17 cellular contexts compared by ENCODE assay signal in genomic region chr7:19210883-19211282, GRCh38.
DNase-seq lines count a peak whose midpoint lies in the region; ATAC-seq and TF ChIP-seq lines count a peak whose summit lies in the region.
"Had no signal": no experiment of that assay in that cellular context is flagged by ENCODE, and none has a peak within 500 bp of the region (broad histone marks: within the 10 kb centered on the region; RNA-seq: fewer than 3 reads in every experiment).

No MANE protein-coding gene starts in this region.

- no peak for TF ChIP-seq RAD21 in IMR-90 (IDR thresholded peaks at IDR 0.05; ENCODE audit: low read length)

- H3K4me3 ChIP-seq in IMR-90 (ENCODE audit: insufficient read depth, low read depth, low read length) = no peak overlapping the region
- H3K4me3 ChIP-seq in naive thymus-derived CD4-positive, alpha-beta T cell (ENCODE audit: low read length) = no peak overlapping the region
- H3K4me3 ChIP-seq: PC-9 had no signal

- H3K36me3 Mint-ChIP-seq in nephron progenitor cell (ENCODE audit: low read depth) = no peaks in the 10 kb centered on the region
- no peaks in the 10 kb centered on the region for H3K36me3 Mint-ChIP-seq in naive thymus-derived CD4-positive, alpha-beta T cell
- no peaks in the 10 kb centered on the region for H3K36me3 Mint-ChIP-seq in activated naive CD4-positive, alpha-beta T cell treated with anti-CD3 and anti-CD28 coated beads for 36 hours (ENCODE audit: low read depth)

- H3K79me1 ChIP-seq in IMR-90 (ENCODE audit: low read depth in 1 of 2, low read length in 2 of 2) = no peaks in the 10 kb centered on the region

- no peak overlapping the region for H4K91ac ChIP-seq in IMR-90 (ENCODE audit: insufficient read depth, low read depth, low read length)

- no peak for TF ChIP-seq POLR2A in IMR-90 (IDR thresholded peaks at IDR 0.05; ENCODE audit: low read depth, low read length)

- no TSS peak for BruUV-seq in IMR-90 (replicated peaks; lab: Mats Ljungman, UMichigan)

- ATAC-seq in IMR-90 (ENCODE audit: low read depth) = peak; percentile 55
- no peak for ATAC-seq in naive thymus-derived CD4-positive, alpha-beta T cell
- ATAC-seq: Right ventricle myocardium inferior had no signal

- H2BK20ac ChIP-seq in IMR-90 (ENCODE audit: low read depth, low read length) = no peak overlapping the region

- no peaks in the 10 kb centered on the region for H3K9me3 Mint-ChIP-seq in nephron progenitor cell
- peaks cover 0 to 18% (median 0%) of the 10 kb centered on the region in 11 donors for H3K9me3 Mint-ChIP-seq in naive thymus-derived CD4-positive, alpha-beta T cell
- H3K9me3 Mint-ChIP-seq in activated naive CD4-positive, alpha-beta T cell treated with anti-CD3 and anti-CD28 coated beads for 36 hours = no peaks in the 10 kb centered on the region

- CTCF ChIA-PET in IMR-90 (lab: Yijun Ruan, JAX) = interaction anchor here (0.7 kb wide), 1 partner anchor 79 kb away, joined by 3 read pairs; no protein-coding TSS in a partner anchor
- CTCF ChIA-PET in naive thymus-derived CD4-positive, alpha-beta T cell (lab: Charles Lee) = no interaction called here
- CTCF ChIA-PET in activated naive CD4-positive, alpha-beta T cell treated with anti-CD3 and anti-CD28 coated beads for 36 hours (lab: Charles Lee) = no interaction called here

- TF ChIP-seq CTCF in IMR-90 (conservative IDR thresholded peaks at IDR 0.05; ENCODE audit: low read depth, low read length) (no peak), nephron progenitor cell (IDR thresholded peaks at IDR 0.05) (no peak)

- no peak overlapping the region for H4K8ac ChIP-seq in IMR-90 (ENCODE audit: low read depth in 2 of 2, low read length in 2 of 2)

- no peak overlapping the region for H3K18ac ChIP-seq in IMR-90 (ENCODE audit: low read depth, low read length)

- DNase-seq in DMS153 (lab: John Stamatoyannopoulos, UW) (peak; percentile 23), DMS153 treated with DMSO at 0.1 percent for 48 hours (lab: John Stamatoyannopoulos, UW; ENCODE audit: unreplicated experiment) (no peak), IMR-90 (no peak), NCI-H748 (lab: John Stamatoyannopoulos, UW; ENCODE audit: unreplicated experiment) (peak; percentile 64), nephron progenitor cell (no peak), NCI-H446 (lab: John Stamatoyannopoulos, UW) (no peak)
- no peak for DNase-seq in naive thymus-derived CD4-positive, alpha-beta T cell
- no peak for DNase-seq in activated naive CD4-positive, alpha-beta T cell treated with anti-CD3 and anti-CD28 coated beads for 36 hours
- DNase-seq: 8988T, Calu3, Karpas-422, NCI-H187 treated with DMSO at 0.1 percent for 48 hours, NCI-H446 treated with DMSO at 0.1 percent for 48 hours, NCI-H526, PC-9, T-helper 1 cell had no signal

- H3K4me1 Mint-ChIP-seq in nephron progenitor cell = peaks cover 12% of the 10 kb centered on the region
- no peaks in the 10 kb centered on the region for H3K4me1 Mint-ChIP-seq in naive thymus-derived CD4-positive, alpha-beta T cell
- no peaks in the 10 kb centered on the region for H3K4me1 Mint-ChIP-seq in activated naive CD4-positive, alpha-beta T cell treated with anti-CD3 and anti-CD28 coated beads for 36 hours (ENCODE audit: low read depth)

- no peaks in the 10 kb centered on the region for H3K27me3 Mint-ChIP-seq in nephron progenitor cell (ENCODE audit: low read depth, poor library complexity)
- no peaks in the 10 kb centered on the region for H3K27me3 Mint-ChIP-seq in naive thymus-derived CD4-positive, alpha-beta T cell
- H3K27me3 Mint-ChIP-seq in activated naive CD4-positive, alpha-beta T cell treated with anti-CD3 and anti-CD28 coated beads for 36 hours (ENCODE audit: low read depth) = no peaks in the 10 kb centered on the region

- dilution Hi-C loops in IMR-90 (cut with HindIII; ENCODE audit: low sequenced_read_pairs, unreplicated experiment) = no loop called here

- no peak overlapping the region for H2BK5ac ChIP-seq in IMR-90 (ENCODE audit: low read depth, low read length, poor library complexity, severe bottlenecking)

- POLR2A ChIA-PET in IMR-90 (lab: Charles Lee; ENCODE audit: unreplicated experiment) = no interaction called here
- POLR2A ChIA-PET in naive thymus-derived CD4-positive, alpha-beta T cell (lab: Charles Lee) = no interaction called here

- no peak overlapping the region for H3K14ac ChIP-seq in IMR-90 (replicated peaks; ENCODE audit: low read depth, low read length)

- peak overlapping the region; percentile 74 for H3K27ac Mint-ChIP-seq in nephron progenitor cell
- no peak overlapping the region for H3K27ac Mint-ChIP-seq in naive thymus-derived CD4-positive, alpha-beta T cell
- H3K27ac Mint-ChIP-seq in activated naive CD4-positive, alpha-beta T cell treated with anti-CD3 and anti-CD28 coated beads for 36 hours = no peak overlapping the region

- in situ Hi-C loops in IMR-90 (cut with MboI; ENCODE audit: low sequenced_read_pairs) = no loop called here

- H3K4me2 ChIP-seq in IMR-90 (ENCODE audit: low read depth, low read length) = no peak overlapping the region; the same call in 1 of the 2 replicates
- H3K4me2 ChIP-seq: PC-9 had no signal

- no CpG with 5 or more reads among the region's 4 CpGs for WGBS in IMR-90 (ENCODE audit: extremely low coverage in 2 of 2, insufficient read length in 1 of 2), 2 experiments

- no peaks in the 10 kb centered on the region; the same call in 1 of the 2 replicates for H3K4me1 ChIP-seq in IMR-90 (ENCODE audit: control insufficient read depth, insufficient read depth, low read length)
- H3K4me1 ChIP-seq in naive thymus-derived CD4-positive, alpha-beta T cell (ENCODE audit: control insufficient read depth in 2 of 2, insufficient read depth in 2 of 2, low read length in 2 of 2) = no peaks in the 10 kb centered on the region

- no peaks in the 10 kb centered on the region for H3K27me3 ChIP-seq in IMR-90 (ENCODE audit: control insufficient read depth, insufficient read depth, low read length)
- H3K27me3 ChIP-seq in naive thymus-derived CD4-positive, alpha-beta T cell (ENCODE audit: control insufficient read depth in 2 of 2, insufficient read depth in 2 of 2, low read length in 2 of 2) = no peaks in the 10 kb centered on the region

- H3K56ac ChIP-seq in IMR-90 (ENCODE audit: extremely low read depth, insufficient read depth, low read length) = no peak overlapping the region

- H3K36me3 ChIP-seq in IMR-90 (ENCODE audit: control insufficient read depth, insufficient read depth, low read length) = no peaks in the 10 kb centered on the region
- H3K36me3 ChIP-seq in naive thymus-derived CD4-positive, alpha-beta T cell (ENCODE audit: control insufficient read depth in 2 of 3, insufficient read depth in 3 of 3, low read length in 3 of 3) = no peaks in the 10 kb centered on the region

- no peak overlapping the region for H3K23ac ChIP-seq in IMR-90 (ENCODE audit: low read depth, low read length)

- H4K20me1 ChIP-seq in IMR-90 (ENCODE audit: insufficient read depth, low read length) = no peaks in the 10 kb centered on the region

- no peak overlapping the region for H2AK5ac ChIP-seq in IMR-90 (ENCODE audit: low read depth, low read length)

- H3K9me1 ChIP-seq in IMR-90 (ENCODE audit: insufficient read depth, low read length) = no peaks in the 10 kb centered on the region

- H2AK9ac ChIP-seq in IMR-90 (replicated peaks; ENCODE audit: low read depth, low read length, poor library complexity) = no peak overlapping the region

- no peak overlapping the region for H2BK120ac ChIP-seq in IMR-90 (ENCODE audit: low read depth, low read length)

- no peak overlapping the region for H4K5ac ChIP-seq in IMR-90 (ENCODE audit: low read depth, low read length)

- no peak overlapping the region for H3K4ac ChIP-seq in IMR-90 (ENCODE audit: low read depth, low read length)

- no peak overlapping the region for H3K27ac ChIP-seq in IMR-90 (ENCODE audit: insufficient read depth, low read length)
- H3K27ac ChIP-seq in naive thymus-derived CD4-positive, alpha-beta T cell (ENCODE audit: low read depth, low read length) = no peak overlapping the region
- H3K27ac ChIP-seq: PC-9 had no signal

- H2AFZ ChIP-seq in IMR-90 (replicated peaks; ENCODE audit: low read length, poor library complexity) = no peak overlapping the region
- H2AFZ ChIP-seq: PC-9 had no signal

- H2BK15ac ChIP-seq in IMR-90 (ENCODE audit: low read depth, low read length) = no peak overlapping the region

- no peak overlapping the region for H3K9ac ChIP-seq in IMR-90 (ENCODE audit: low read depth, low read length)

- intact Hi-C loops in IMR-90 (cut with micrococcal nuclease) = loop anchor here (5.0 kb wide), 1 partner anchor 191 kb away; no protein-coding TSS in a partner anchor
- intact Hi-C loops in naive thymus-derived CD4-positive, alpha-beta T cell (cut with micrococcal nuclease) = no loop called here
- intact Hi-C loops in activated naive CD4-positive, alpha-beta T cell treated with anti-CD3 and anti-CD28 coated beads for 36 hours (cut with micrococcal nuclease) = no loop called here

- no peaks in the 10 kb centered on the region; the same call in 1 of the 2 replicates for H3K9me3 ChIP-seq in IMR-90 (ENCODE audit: control insufficient read depth, insufficient read depth, low read length)
- no peaks in the 10 kb centered on the region for H3K9me3 ChIP-seq in naive thymus-derived CD4-positive, alpha-beta T cell (ENCODE audit: control insufficient read depth in 2 of 3, low read length in 3 of 3)

- H3K4me3 Mint-ChIP-seq in nephron progenitor cell = no peak overlapping the region
- H3K4me3 Mint-ChIP-seq in naive thymus-derived CD4-positive, alpha-beta T cell = no peak overlapping the region
- H3K4me3 Mint-ChIP-seq in activated naive CD4-positive, alpha-beta T cell treated with anti-CD3 and anti-CD28 coated beads for 36 hours = no peak overlapping the region

TF ChIP-seq in IMR-90, 13 proteins besides CTCF, POLR2A, EP300 and RAD21 (continues in another document):
- no peak for TF ChIP-seq RFX5 (IDR thresholded peaks at IDR 0.05; ENCODE audit: low read depth, low read length)
- no peak for TF ChIP-seq MAFK (IDR thresholded peaks at IDR 0.05; ENCODE audit: low read depth, low read length)
- TF ChIP-seq BHLHE40 (IDR thresholded peaks at IDR 0.05; ENCODE audit: low read depth, low read length) = no peak
- no peak for TF ChIP-seq ELK1 (IDR thresholded peaks at IDR 0.05; ENCODE audit: borderline replicate concordance, low read depth, low read length)
- TF ChIP-seq RCOR1 (IDR thresholded peaks at IDR 0.05; ENCODE audit: insufficient replicate concordance, low read length) = no peak
- no peak for TF ChIP-seq SMC3 (IDR thresholded peaks at IDR 0.05; ENCODE audit: low read depth, low read length)
- no peak for TF ChIP-seq MXI1 (IDR thresholded peaks at IDR 0.05; ENCODE audit: borderline replicate concordance, low read depth, low read length)

Comparison
In these comparisons a context has a peak if more than half of its experiments do, and no peak if none do; other contexts are left out.
1. DNase-seq: peak in DMS153 (single experiment) and NCI-H748 (single experiment); none in DMS153 treated with DMSO at 0.1 percent for 48 hours (single experiment), IMR-90 (single experiment), nephron progenitor cell (single experiment), naive thymus-derived CD4-positive, alpha-beta T cell (0 of 9), NCI-H446 (0 of 2) and activated naive CD4-positive, alpha-beta T cell treated with anti-CD3 and anti-CD28 coated beads for 36 hours (single experiment).